ENCODE assay signal across 8 cellular contexts in genomic region chr5:42992035-42992570, GRCh38. TPM values are rescaled to one million over a fixed set of nuclear protein-coding genes. Genes with fewer than 3 reads are reported as not detected.
DNase-seq lines count a peak whose midpoint lies in the region; ATAC-seq and TF ChIP-seq lines count a peak whose summit lies in the region.

No MANE protein-coding gene starts in this region.

- H3K4me1 Mint-ChIP-seq in osteocyte (ENCODE audit: unreplicated experiment) = peaks cover 43% of the 10 kb centered on the region

- H3K27ac ChIP-seq in BLaER1 (peak overlapping the region; percentile 88), Peyer's patch (peak overlapping the region; percentile 89 to 98 (median 97)), thoracic aorta (peak overlapping the region; percentile 87 to 89)

- DNase-seq in Peyer's patch (peak; percentile 75 to 93 (median 84)), globus pallidus (ENCODE audit: low spot score) (peak; percentile 41), osteocyte (ENCODE audit: extremely low spot score, unreplicated experiment) (peak; percentile 92), thoracic aorta (ENCODE audit: low spot score) (no peak)
- DNase-seq in activated T-helper 9 cell treated with anti-CD3 and anti-CD28 coated beads, Interleukin-2, amount 50 U/mL, for 16 hours (ENCODE audit: low read depth) = peak; percentile 49

- H3K36me3 Mint-ChIP-seq in osteocyte (ENCODE audit: unreplicated experiment) = peaks cover 3% of the 10 kb centered on the region

- TF ChIP-seq CTCF in Peyer's patch (IDR thresholded peaks at IDR 0.05) = no peak
- no peak for TF ChIP-seq CTCF in osteocyte (IDR thresholded peaks at IDR 0.05)
- TF ChIP-seq CTCF in thoracic aorta (IDR thresholded peaks at IDR 0.05) = no peak

- H3K4me3 Mint-ChIP-seq in osteocyte (ENCODE audit: unreplicated experiment) = peak overlapping the region; percentile 98

- no peaks in the 10 kb centered on the region for H3K9me3 Mint-ChIP-seq in osteocyte (ENCODE audit: unreplicated experiment)

- H3K27ac Mint-ChIP-seq in osteocyte (ENCODE audit: unreplicated experiment) = peak overlapping the region; percentile 100

- ATAC-seq in GM19397 (IDR thresholded peaks at IDR 0.05; ENCODE audit: unreplicated experiment) = peak; percentile 49
- ATAC-seq in HG03469 (IDR thresholded peaks at IDR 0.05; ENCODE audit: unreplicated experiment) = peak; percentile 28
- ATAC-seq in thoracic aorta (ENCODE audit: insufficient number of reproducible peaks, low FRiP score, low read depth) = peak; percentile 57

- peak; percentile 38 to 71 for TF ChIP-seq POLR2A in Peyer's patch (IDR thresholded peaks at IDR 0.05)

- peaks cover 32% of the 10 kb centered on the region for H3K4me1 ChIP-seq in BLaER1
- H3K4me1 ChIP-seq in Peyer's patch = peaks cover 0 to 7% (median 0%) of the 10 kb centered on the region in 4 donors
- peaks cover 0 to 24% of the 10 kb centered on the region in 2 donors for H3K4me1 ChIP-seq in thoracic aorta (ENCODE audit: control insufficient read depth in 1 of 2, low read depth in 2 of 2)

- no peaks in the 10 kb centered on the region for H3K27me3 Mint-ChIP-seq in osteocyte (ENCODE audit: unreplicated experiment)

- H3K9me3 ChIP-seq in BLaER1 (peaks cover 18% of the 10 kb centered on the region), Peyer's patch (peaks cover 0 to 5% (median 0%) of the 10 kb centered on the region in 4 donors), thoracic aorta (no peaks in the 10 kb centered on the region)

- H3K4me3 ChIP-seq in BLaER1 = peak overlapping the region; percentile 71
- H3K4me3 ChIP-seq in Peyer's patch = peak overlapping the region; percentile 57 to 70 (median 65)
- H3K4me3 ChIP-seq in thoracic aorta = peak overlapping the region; percentile 82

- H3K9ac ChIP-seq in BLaER1 = peak overlapping the region; percentile 87

- H3K27me3 ChIP-seq in BLaER1 (no peaks in the 10 kb centered on the region), Peyer's patch (peaks cover 0 to 22% of the 10 kb centered on the region in 2 donors), thoracic aorta (replicated peaks; ENCODE audit: insufficient read depth) (peaks cover 5% of the 10 kb centered on the region)

- peak overlapping the region; percentile 97 for H3K4me2 ChIP-seq in BLaER1

- H4K20me1 ChIP-seq in BLaER1 = no peaks in the 10 kb centered on the region

- no peaks in the 10 kb centered on the region for H3K36me3 ChIP-seq in BLaER1
- no peaks in the 10 kb centered on the region for H3K36me3 ChIP-seq in Peyer's patch
- no peaks in the 10 kb centered on the region for H3K36me3 ChIP-seq in thoracic aorta

RNA-seq across cellular contexts. Expression of gene ANXA2R, which starts 48.0 kb away (rescaled TPM):
- total RNA-seq in Peyer's patch (10 to 100 TPM in 1 of 4 donors, 1 to 10 TPM in 3; 3.9 to 18.2 (median 5.8) TPM), osteocyte (5.2 and 5.3 TPM in 2 replicates), thoracic aorta (1 to 10 TPM; 3.2 to 5.3 TPM)
